In genomic region chr22:39457546-39458442, GRCh38 we compare ENCODE assay signal across 1 cellular context.
TF ChIP-seq lines count a peak whose summit lies in the region.

No MANE protein-coding gene starts in this region.

TF ChIP-seq in GM12878, 131 proteins besides CTCF, POLR2A, EP300 and RAD21:
- TF ChIP-seq BACH1 (IDR thresholded peaks at IDR 0.05; ENCODE audit: borderline replicate concordance) (0 out of 2 replicates have a peak, but pooled peaks have one; percentile 21), BHLHE40 (IDR thresholded peaks at IDR 0.05; ENCODE audit: borderline replicate concordance in 1 of 2, low read depth in 2 of 2, low read length in 1 of 2) (peak in 1 of 2 experiments; percentile 20; a peak in 1 of 4 replicates), NR2F1 (conservative IDR thresholded peaks at IDR 0.05) (peak; percentile 51; the same call in 1 of the 2 replicates), RELB (IDR thresholded peaks at IDR 0.05; ENCODE audit: low read depth) (peak; percentile 15; the same call in 1 of the 2 replicates), ZNF207 (IDR thresholded peaks at IDR 0.05; ENCODE audit: borderline replicate concordance) (no peak), DPF2 (IDR thresholded peaks at IDR 0.05) (peak; percentile 57), IKZF1 (conservative IDR thresholded peaks at IDR 0.05) (peak; percentile 26; the same call in 1 of the 2 replicates), EED (IDR thresholded peaks at IDR 0.05; ENCODE audit: low read depth) (0 out of 2 replicates have a peak, but pooled peaks have one; percentile 37), GATAD2B (conservative IDR thresholded peaks at IDR 0.05; ENCODE audit: low read depth) (peak; percentile 62), MEF2B (IDR thresholded peaks at IDR 0.05; ENCODE audit: partially characterized antibody, poor library complexity, severe bottlenecking) (peak; percentile 37), YY1 (IDR thresholded peaks at IDR 0.05; ENCODE audit: low read depth, low read length) (0 out of 2 replicates have a peak, but pooled peaks have one; percentile 10), MEF2A (IDR thresholded peaks at IDR 0.05; ENCODE audit: insufficient read depth, low read depth, low read length) (0 out of 2 replicates have a peak, but pooled peaks have one; percentile 31), LARP7 (IDR thresholded peaks at IDR 0.05) (peak; percentile 17; the same call in 1 of the 2 replicates), TARDBP (IDR thresholded peaks at IDR 0.05; ENCODE audit: borderline replicate concordance) (no peak)
- TF ChIP-seq, protein P1, sequence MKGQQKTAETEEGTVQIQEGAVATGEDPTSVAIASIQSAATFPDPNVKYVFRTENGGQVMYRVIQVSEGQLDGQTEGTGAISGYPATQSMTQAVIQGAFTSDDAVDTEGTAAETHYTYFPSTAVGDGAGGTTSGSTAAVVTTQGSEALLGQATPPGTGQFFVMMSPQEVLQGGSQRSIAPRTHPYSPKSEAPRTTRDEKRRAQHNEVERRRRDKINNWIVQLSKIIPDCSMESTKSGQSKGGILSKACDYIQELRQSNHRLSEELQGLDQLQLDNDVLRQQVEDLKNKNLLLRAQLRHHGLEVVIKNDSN (IDR thresholded peaks at IDR 0.05; ENCODE audit: borderline replicate concordance, extremely low read length, insufficient read depth, low read depth, low read length) = no peak
